Comparison of ENCODE assay signal across 8 cellular contexts in the genomic region with DNA sequence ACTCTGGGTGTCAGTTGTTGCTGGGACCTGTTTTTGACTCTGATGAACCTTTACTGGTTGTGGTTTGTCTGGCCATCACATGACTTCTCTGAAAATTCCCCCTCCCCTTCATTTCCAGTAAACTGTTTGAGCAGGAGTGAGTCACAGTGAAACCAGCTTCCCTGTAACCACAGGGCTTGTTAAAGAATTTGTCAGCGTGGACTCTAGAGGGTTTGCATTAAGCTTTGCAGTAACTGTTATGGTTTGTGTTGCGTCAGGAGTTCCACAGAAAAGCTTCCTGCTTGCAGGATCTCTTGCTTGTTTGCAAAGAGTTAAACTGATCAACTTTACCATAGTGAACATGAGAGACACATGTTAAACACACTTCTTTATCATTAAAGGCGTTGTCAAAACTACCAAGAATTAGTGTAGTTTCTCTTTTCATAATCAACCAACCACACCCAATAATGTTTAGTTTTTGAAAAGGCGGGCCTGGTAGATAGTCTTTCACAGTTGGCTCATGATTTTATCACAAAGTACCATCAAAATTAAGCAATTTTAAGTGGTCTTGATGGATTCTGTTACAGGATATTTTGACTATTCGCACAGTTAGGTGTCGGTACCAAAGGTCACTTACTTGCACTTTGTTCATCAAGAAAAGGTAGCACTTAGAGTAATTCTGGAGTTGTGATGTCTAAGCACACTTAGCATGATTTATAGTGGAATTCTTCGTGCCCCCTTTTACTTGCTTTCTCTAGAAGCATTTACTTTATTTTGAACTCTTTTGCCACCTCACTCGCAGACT.
DNase-seq lines count a peak whose midpoint lies in the region; ATAC-seq and TF ChIP-seq lines count a peak whose summit lies in the region.

No MANE protein-coding gene starts in this region.

- no peak overlapping the region for H3K18ac ChIP-seq in trophoblast cell (ENCODE audit: low read length)

- no peak for TF ChIP-seq CTCF in foreskin fibroblast (IDR thresholded peaks at IDR 0.05; ENCODE audit: low read depth, low read length)
- TF ChIP-seq CTCF in upper lobe of left lung (IDR thresholded peaks at IDR 0.05), result peak in 3 of 6 experiments; percentile 8 to 37 (median 19)

- H3K9me3 Mint-ChIP-seq in CD8-positive, alpha-beta memory T cell, result no peaks in the 10 kb centered on the region

- H3K27me3 Mint-ChIP-seq in CD8-positive, alpha-beta memory T cell, result no peaks in the 10 kb centered on the region

- peak overlapping the region; percentile 66 to 89 (median 80) for H3K4me3 Mint-ChIP-seq in CD8-positive, alpha-beta memory T cell

- no peak overlapping the region for H4K8ac ChIP-seq in trophoblast cell (ENCODE audit: low read depth, low read length)

- no peak overlapping the region for H4K91ac ChIP-seq in trophoblast cell (ENCODE audit: low read depth, low read length)

- H3K79me1 ChIP-seq in trophoblast cell (ENCODE audit: low read length), result peaks cover 22% of the 10 kb centered on the region

- peak overlapping the region; percentile 89 to 99 (median 96) for H3K27ac Mint-ChIP-seq in CD8-positive, alpha-beta memory T cell

- H3K9ac ChIP-seq in trophoblast cell (ENCODE audit: low read length), result no peak overlapping the region

- no peak overlapping the region for H3K23ac ChIP-seq in trophoblast cell (ENCODE audit: low read length)

- no peaks in the 10 kb centered on the region for H3K9me3 ChIP-seq in CD8-positive, alpha-beta memory T cell (ENCODE audit: low read length)
- H3K9me3 ChIP-seq in trophoblast cell (ENCODE audit: insufficient read depth, low read depth, low read length) (no peaks in the 10 kb centered on the region), upper lobe of left lung (no peaks in the 10 kb centered on the region)

- CTCF ChIA-PET in CD8-positive, alpha-beta memory T cell (lab: Charles Lee), result interaction anchor here (1.1 to 2.6 kb wide), 5 partner anchors 38 to 72 kb away, joined by 3 to 13 read pairs (median 4); no protein-coding TSS in a partner anchor

- POLR2A ChIA-PET in CD8-positive, alpha-beta memory T cell (lab: Charles Lee), result interaction anchor here (0.6 to 1.8 kb wide), 7 partner anchors 11 to 107 kb away, joined by 3 to 17 read pairs (median 5); a partner anchor contains a TSS

- WGBS in trophoblast cell (ENCODE audit: extremely low coverage, insufficient coverage, insufficient read length), result 100% methylated on average over 1 of the region's 8 CpGs
- 11 to 16% methylated on average over 8 of the region's 8 CpGs for WGBS in upper lobe of left lung, 2 donors

- peak overlapping the region; percentile 28 for H3K4me3 ChIP-seq in CD8-positive, alpha-beta memory T cell (ENCODE audit: low read length)
- H3K4me3 ChIP-seq in foreskin fibroblast (ENCODE audit: low read depth in 1 of 2, low read length in 2 of 2) (peak overlapping the region; percentile 10 to 21), trophoblast cell (ENCODE audit: low read depth, low read length) (no peak overlapping the region), upper lobe of left lung (peak overlapping the region in 3 of 4 donors; percentile 1 to 26 (median 20))

- peak overlapping the region; percentile 71 for H3K27ac ChIP-seq in CD8-positive, alpha-beta memory T cell (ENCODE audit: low read depth, low read length)
- H3K27ac ChIP-seq in trophoblast cell (ENCODE audit: low read depth, low read length), result peak overlapping the region; percentile 98
- H3K27ac ChIP-seq in upper lobe of left lung, result peak overlapping the region; percentile 85 to 95 (median 88)

- H3K27me3 ChIP-seq in CD8-positive, alpha-beta memory T cell (ENCODE audit: insufficient read depth, low read length, poor library complexity, severe bottlenecking), result no peaks in the 10 kb centered on the region
- H3K27me3 ChIP-seq in trophoblast cell (ENCODE audit: insufficient read depth, low read length) (no peaks in the 10 kb centered on the region), upper lobe of left lung (no peaks in the 10 kb centered on the region)

- peaks cover 40 to 57% (median 55%) of the 10 kb centered on the region in 3 donors for H3K4me1 Mint-ChIP-seq in CD8-positive, alpha-beta memory T cell

- H3K36me3 Mint-ChIP-seq in CD8-positive, alpha-beta memory T cell, result peaks cover 2 to 7% (median 4%) of the 10 kb centered on the region in 3 donors

- no peak overlapping the region for H2BK5ac ChIP-seq in trophoblast cell (ENCODE audit: low read depth, low read length, poor library complexity)

- no peak overlapping the region for H3K4ac ChIP-seq in trophoblast cell (ENCODE audit: low read depth, low read length)

- H3K4me1 ChIP-seq in CD8-positive, alpha-beta memory T cell (ENCODE audit: insufficient read depth, low read length), result peaks cover 49% of the 10 kb centered on the region
- H3K4me1 ChIP-seq in trophoblast cell (ENCODE audit: control insufficient read depth in 1 of 2, insufficient read depth in 2 of 2, low read length in 2 of 2), result peaks cover 9 to 12% of the 10 kb centered on the region in 2 experiments
- peaks cover 58 to 63% (median 58%) of the 10 kb centered on the region in 4 donors for H3K4me1 ChIP-seq in upper lobe of left lung

- ATAC-seq in GM19372 (IDR thresholded peaks at IDR 0.05; ENCODE audit: low read depth, unreplicated experiment) (peak; percentile 88), HG03460 (IDR thresholded peaks at IDR 0.05; ENCODE audit: unreplicated experiment) (peak; percentile 94), upper lobe of left lung (ENCODE audit: low FRiP score in 2 of 2) (peak; percentile 96 to 97)

- H2AK5ac ChIP-seq in trophoblast cell (ENCODE audit: low read length), result no peak overlapping the region

- TF ChIP-seq POLR2A in upper lobe of left lung (IDR thresholded peaks at IDR 0.05), result peak in 2 of 4 donors; percentile 41 to 75

- H3K4me2 ChIP-seq in trophoblast cell (ENCODE audit: low read length), result no peak overlapping the region

- no peak overlapping the region for H2AFZ ChIP-seq in trophoblast cell (ENCODE audit: insufficient read depth, low read length, poor library complexity)

- peak overlapping the region; percentile 15 for H2BK120ac ChIP-seq in trophoblast cell (ENCODE audit: insufficient read depth, low read length, poor library complexity)

- H3K79me2 ChIP-seq in trophoblast cell (ENCODE audit: control insufficient read depth, insufficient read depth, low read length, poor library complexity), result peaks cover 6% of the 10 kb centered on the region

- DNase-seq in CD8-positive, alpha-beta memory T cell, result peak; percentile 43 to 83 (median 76)
- DNase-seq in RKO (ENCODE audit: low spot score) (peak; percentile 100), foreskin fibroblast (peak; percentile 98 to 99), trophoblast cell (peak; percentile 95 to 98), upper lobe of left lung (peak in 1 of 2 donors; percentile 87)
- peak; percentile 55 for DNase-seq in activated T-helper 9 cell treated with anti-CD3 and anti-CD28 coated beads, Interleukin-2, amount 50 U/mL, for 16 hours (ENCODE audit: low read depth)

- no peaks in the 10 kb centered on the region for H3K36me3 ChIP-seq in CD8-positive, alpha-beta memory T cell (ENCODE audit: insufficient read depth, low read length)
- H3K36me3 ChIP-seq in trophoblast cell (ENCODE audit: control insufficient read depth in 1 of 2, insufficient read depth in 2 of 2, low read length in 2 of 2) (peaks cover 0 to 5% of the 10 kb centered on the region in 2 experiments), upper lobe of left lung (no peaks in the 10 kb centered on the region)

- H4K12ac ChIP-seq in trophoblast cell (ENCODE audit: low read depth, low read length), result no peak overlapping the region

- no peak overlapping the region for H2BK12ac ChIP-seq in trophoblast cell (ENCODE audit: low read length)

- peak; percentile 97 to 100 (median 98) for TF ChIP-seq EP300 in upper lobe of left lung (IDR thresholded peaks at IDR 0.05)

- H3K14ac ChIP-seq in trophoblast cell (ENCODE audit: low read length), result no peak overlapping the region
